In genomic region chr22:45248832-45249561, GRCh38 we compare ENCODE assay signal across 10 cellular contexts. TPM values are rescaled to one million over a fixed set of nuclear protein-coding genes. Genes with fewer than 3 reads are reported as not detected.
A peak's percentile ranks its signal among the peaks of the same experiment; 100 is the strongest.
DNase-seq lines count a peak whose midpoint lies in the region; ATAC-seq and TF ChIP-seq lines count a peak whose summit lies in the region.
"Had no signal": no experiment of that assay in that cellular context is flagged by ENCODE, and none has a peak within 500 bp of the region (broad histone marks: within the 10 kb centered on the region; RNA-seq: fewer than 3 reads in every experiment).

No MANE protein-coding gene starts in this region.

- H3K9me2 ChIP-seq in SK-N-SH, result no peaks in the 10 kb centered on the region

- H3K36me3 ChIP-seq in RWPE2 (ENCODE audit: low read depth) (no peaks in the 10 kb centered on the region), SK-N-SH (replicated peaks in 1 of 2; ENCODE audit: control insufficient read depth in 1 of 2, insufficient read depth in 2 of 2, low read length in 1 of 2) (no peaks in the 10 kb centered on the region)
- H3K36me3 ChIP-seq: ovary had no signal

- H3K4me3 ChIP-seq in RWPE2 (ENCODE audit: severe bottlenecking), result no peak overlapping the region
- H3K4me3 ChIP-seq in SK-N-SH (ENCODE audit: low read depth in 2 of 2, low read length in 1 of 2), result no peak overlapping the region
- H3K4me3 ChIP-seq: ovary had no signal

- H3K27ac Mint-ChIP-seq in stimulated activated effector memory CD8-positive, alpha-beta T cell treated with anti-CD3 and anti-CD28 coated beads, Interleukin-12 subunit alpha, Interleukin-12 subunit beta, amount 100 ng/mL, for 72 hours, result no peak overlapping the region

- peaks cover 23% of the 10 kb centered on the region for H3F3A ChIP-seq in SK-N-SH (replicated peaks; ENCODE audit: insufficient read depth)

- H4K20me1 ChIP-seq in SK-N-SH (ENCODE audit: insufficient read depth), result no peaks in the 10 kb centered on the region

- peak overlapping the region; percentile 98 for H3K27ac ChIP-seq in RWPE2 (ENCODE audit: poor library complexity, severe bottlenecking)
- H3K27ac ChIP-seq in SK-N-SH (ENCODE audit: low read depth in 2 of 2, low read length in 1 of 2), result no peak overlapping the region
- H3K27ac ChIP-seq: ovary had no signal

- ATAC-seq in GM19025 (IDR thresholded peaks at IDR 0.05; ENCODE audit: low read depth, unreplicated experiment) (peak; percentile 77), HG02885 (IDR thresholded peaks at IDR 0.05; ENCODE audit: poor library complexity, unreplicated experiment) (peak; percentile 66), RWPE2 (ENCODE audit: low read depth) (no peak), GM19397 (IDR thresholded peaks at IDR 0.05; ENCODE audit: unreplicated experiment) (no peak)
- ATAC-seq in stimulated activated effector memory CD8-positive, alpha-beta T cell treated with anti-CD3 and anti-CD28 coated beads, Interleukin-12 subunit alpha, Interleukin-12 subunit beta, amount 100 ng/mL, for 72 hours, result peak; percentile 50

- no peaks in the 10 kb centered on the region for H3K36me3 Mint-ChIP-seq in stimulated activated effector memory CD8-positive, alpha-beta T cell treated with anti-CD3 and anti-CD28 coated beads, Interleukin-12 subunit alpha, Interleukin-12 subunit beta, amount 100 ng/mL, for 72 hours

- H3K9me3 Mint-ChIP-seq in stimulated activated effector memory CD8-positive, alpha-beta T cell treated with anti-CD3 and anti-CD28 coated beads, Interleukin-12 subunit alpha, Interleukin-12 subunit beta, amount 100 ng/mL, for 72 hours, result no peaks in the 10 kb centered on the region

- no peak overlapping the region for H3K9ac ChIP-seq in SK-N-SH

- H3K79me2 ChIP-seq in SK-N-SH (ENCODE audit: insufficient read depth), result no peaks in the 10 kb centered on the region

- no peak for DNase-seq in RWPE2 (ENCODE audit: low spot score)
- no peak for DNase-seq in stimulated activated effector memory CD8-positive, alpha-beta T cell treated with anti-CD3 and anti-CD28 coated beads, Interleukin-12 subunit alpha, Interleukin-12 subunit beta, amount 100 ng/mL, for 72 hours (ENCODE audit: low spot score in 2 of 2)
- DNase-seq in SK-N-SH, result no peak
- DNase-seq in ureter (ENCODE audit: low spot score), result no peak
- DNase-seq: NCI-H2081, ovary, SW 1271 had no signal

- peaks cover 42% of the 10 kb centered on the region for H3K4me1 Mint-ChIP-seq in stimulated activated effector memory CD8-positive, alpha-beta T cell treated with anti-CD3 and anti-CD28 coated beads, Interleukin-12 subunit alpha, Interleukin-12 subunit beta, amount 100 ng/mL, for 72 hours

- no peak overlapping the region for H3K4me3 Mint-ChIP-seq in stimulated activated effector memory CD8-positive, alpha-beta T cell treated with anti-CD3 and anti-CD28 coated beads, Interleukin-12 subunit alpha, Interleukin-12 subunit beta, amount 100 ng/mL, for 72 hours

- no peak overlapping the region for H2AFZ ChIP-seq in SK-N-SH (ENCODE audit: low read depth)

- TF ChIP-seq RAD21 in SK-N-SH (IDR thresholded peaks at IDR 0.05; ENCODE audit: low read length), result no peak

- CTCF ChIA-PET in SK-N-SH (lab: Yijun Ruan, JAX), result interaction anchor here (1.3 to 1.7 kb wide), 2 partner anchors 13 to 40 kb away, joined by 4 read pairs; no protein-coding TSS in a partner anchor

- no peak for TF ChIP-seq CTCF in RWPE2 (IDR thresholded peaks at IDR 0.05; ENCODE audit: poor library complexity, severe bottlenecking)
- TF ChIP-seq CTCF in SK-N-SH (IDR thresholded peaks at IDR 0.05), result no peak

- TF ChIP-seq EP300 in SK-N-SH (IDR thresholded peaks at IDR 0.05; ENCODE audit: borderline replicate concordance in 1 of 2, low read depth in 1 of 2, low read length in 1 of 2), result no peak

- H3K9me3 ChIP-seq in RWPE2 (ENCODE audit: severe bottlenecking) (no peaks in the 10 kb centered on the region), SK-N-SH (no peaks in the 10 kb centered on the region)
- H3K9me3 ChIP-seq: ovary had no signal

- no peaks in the 10 kb centered on the region for H3K27me3 ChIP-seq in RWPE2 (ENCODE audit: insufficient read depth, poor library complexity, severe bottlenecking)
- H3K27me3 ChIP-seq in SK-N-SH (ENCODE audit: insufficient read depth), result no peaks in the 10 kb centered on the region
- H3K27me3 ChIP-seq: ovary had no signal

- POLR2A ChIA-PET in SK-N-SH (lab: Yijun Ruan, JAX), result no interaction called here

- WGBS in SK-N-SH (ENCODE audit: low lambda C conversion rate), result 89% methylated on average over 8 of the region's 8 CpGs

- H3K4me2 ChIP-seq in SK-N-SH, result no peak overlapping the region

- H3K4me1 ChIP-seq in RWPE2 (ENCODE audit: insufficient read depth, poor library complexity, severe bottlenecking), result peaks cover 17% of the 10 kb centered on the region
- peaks cover 8 to 12% of the 10 kb centered on the region in 2 experiments; a peak in 2 of 4 replicates for H3K4me1 ChIP-seq in SK-N-SH (ENCODE audit: control insufficient read depth in 1 of 2, insufficient read depth in 2 of 2, low read depth in 1 of 2, low read length in 1 of 2)

TF ChIP-seq in SK-N-SH, 30 proteins besides CTCF, POLR2A, EP300 and RAD21:
- TF ChIP-seq CHD2 (IDR thresholded peaks at IDR 0.05; ENCODE audit: low read length, partially characterized antibody), result no peak
- TF ChIP-seq EZH2phosphoT487 (IDR thresholded peaks at IDR 0.05; ENCODE audit: borderline replicate concordance, low read depth), result no peak
- TF ChIP-seq SMC3 (IDR thresholded peaks at IDR 0.05; ENCODE audit: low read depth, low read length), result no peak
- TF ChIP-seq RXRA (IDR thresholded peaks at IDR 0.05; ENCODE audit: borderline replicate concordance, low read depth), result no peak
- TF ChIP-seq MAX (IDR thresholded peaks at IDR 0.05; ENCODE audit: low read depth), result no peak
- no peak for TF ChIP-seq USF1 (IDR thresholded peaks at IDR 0.05; ENCODE audit: borderline replicate concordance, low read depth)
- TF ChIP-seq FOSL2 (IDR thresholded peaks at IDR 0.05; ENCODE audit: borderline replicate concordance, low read depth), result no peak
- no peak for TF ChIP-seq PBX3 (IDR thresholded peaks at IDR 0.05)
- TF ChIP-seq TEAD4 (IDR thresholded peaks at IDR 0.05; ENCODE audit: borderline replicate concordance, insufficient read depth), result no peak
- TF ChIP-seq FOXJ3 (CRISPR knock-in tag; IDR thresholded peaks at IDR 0.05), result no peak
- no peak for TF ChIP-seq USF2 (IDR thresholded peaks at IDR 0.05; ENCODE audit: borderline replicate concordance, low read depth, low read length)
- no peak for TF ChIP-seq GABPA (IDR thresholded peaks at IDR 0.05; ENCODE audit: low read depth)
- TF ChIP-seq RCOR1 (IDR thresholded peaks at IDR 0.05; ENCODE audit: low read length), result no peak
- TF ChIP-seq JUND (IDR thresholded peaks at IDR 0.05), result no peak
- TF ChIP-seq GATA2 (CRISPR knock-in tag; IDR thresholded peaks at IDR 0.05), result no peak
- TF ChIP-seq MXI1 (IDR thresholded peaks at IDR 0.05; ENCODE audit: low read depth, low read length), result no peak

RNA-seq across cellular contexts. Expression of gene KIAA0930, which starts 8.3 kb away (rescaled TPM):
- polyA plus RNA-seq in SK-N-SH (2012; rRNA removed), result 55.9 and 80.8 TPM in 2 replicates
- polyA plus RNA-seq in SK-N-SH (2012; cell fraction: cytosol; rRNA removed), result 31.0 and 38.2 TPM in 2 replicates
- polyA plus RNA-seq in SK-N-SH (2012; cell fraction: nucleus; rRNA removed), result 228 and 274 TPM in 2 replicates
- total RNA-seq in ureter, result 79.2 TPM

RNA-seq across cellular contexts. Expression of gene UPK3A, which starts 35.8 kb away (rescaled TPM):
- polyA plus RNA-seq in SK-N-SH (2012; rRNA removed), result not detected in 2 replicates
- not detected in 2 replicates for polyA plus RNA-seq in SK-N-SH (2012; cell fraction: cytosol; rRNA removed)
- polyA plus RNA-seq in SK-N-SH (2012; cell fraction: nucleus; rRNA removed), result not detected in 2 replicates
- 233 TPM for total RNA-seq in ureter
- total RNA-seq: ovary had no signal

Comparison
In these comparisons a context has a peak if more than half of its experiments do, and no peak if none do; other contexts are left out.
1. ATAC-seq: peak in GM19025 (single experiment), HG02885 (single experiment) and stimulated activated effector memory CD8-positive, alpha-beta T cell treated with anti-CD3 and anti-CD28 coated beads, Interleukin-12 subunit alpha, Interleukin-12 subunit beta, amount 100 ng/mL, for 72 hours (single experiment); none in RWPE2 (single experiment) and GM19397 (single experiment).